ENCODE assay signal across 1 cellular context in genomic region chr14:77660754-77661153, GRCh38.
TF ChIP-seq lines count a peak whose summit lies in the region.

No MANE protein-coding gene starts in this region.

TF ChIP-seq in K562, 482 proteins besides CTCF, POLR2A, EP300 and RAD21:
- TF ChIP-seq MLLT1 (IDR thresholded peaks at IDR 0.05) = no peak
- no peak for TF ChIP-seq C11orf30 (IDR thresholded peaks at IDR 0.05; ENCODE audit: low read depth)
- no peak for TF ChIP-seq ZNF77 (CRISPR knock-in tag; IDR thresholded peaks at IDR 0.05)
- TF ChIP-seq RFX1 (IDR thresholded peaks at IDR 0.05) = peak; percentile 52; the same call in 1 of the 2 replicates
- no peak for TF ChIP-seq KDM5B (IDR thresholded peaks at IDR 0.05; ENCODE audit: insufficient replicate concordance, low read depth, low read length)
